1 cellular context compared by ENCODE assay signal in the genomic region with DNA sequence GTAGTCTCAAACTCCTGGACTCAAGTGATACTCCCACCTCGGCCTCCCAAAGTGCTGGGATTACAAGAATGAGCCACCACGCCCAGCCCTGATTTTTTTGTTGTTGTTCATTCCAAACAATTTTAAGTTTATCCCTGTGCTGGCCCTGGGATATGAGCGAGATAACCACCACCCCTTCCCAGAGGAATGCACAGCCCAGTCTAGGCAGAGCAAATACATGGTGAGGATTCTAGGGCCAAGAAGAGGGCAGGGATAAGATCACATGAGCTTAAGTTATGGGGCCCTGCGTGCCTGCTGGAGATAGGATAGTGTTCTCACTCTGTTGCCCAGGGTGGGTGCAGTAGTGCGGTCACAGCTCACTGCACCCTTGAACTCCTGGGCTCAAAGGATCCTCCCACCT.
TF ChIP-seq lines count a peak whose summit lies in the region.

No MANE protein-coding gene starts in this region.

TF ChIP-seq in K562, 482 proteins besides CTCF, POLR2A, EP300 and RAD21:
- TF ChIP-seq ZNF143 (CRISPR knock-in tag; IDR thresholded peaks at IDR 0.05) (no peak), HCFC1 (IDR thresholded peaks at IDR 0.05; ENCODE audit: low read depth, low read length) (no peak), FOXK1 (CRISPR knock-in tag; IDR thresholded peaks at IDR 0.05; ENCODE audit: borderline replicate concordance) (no peak), NCOA4 (IDR thresholded peaks at IDR 0.05; ENCODE audit: partially characterized antibody) (no peak), CBFA2T2 (conservative IDR thresholded peaks at IDR 0.05) (0 out of 2 replicates have a peak, but pooled peaks have one; percentile 4)
- TF ChIP-seq, protein P1, sequence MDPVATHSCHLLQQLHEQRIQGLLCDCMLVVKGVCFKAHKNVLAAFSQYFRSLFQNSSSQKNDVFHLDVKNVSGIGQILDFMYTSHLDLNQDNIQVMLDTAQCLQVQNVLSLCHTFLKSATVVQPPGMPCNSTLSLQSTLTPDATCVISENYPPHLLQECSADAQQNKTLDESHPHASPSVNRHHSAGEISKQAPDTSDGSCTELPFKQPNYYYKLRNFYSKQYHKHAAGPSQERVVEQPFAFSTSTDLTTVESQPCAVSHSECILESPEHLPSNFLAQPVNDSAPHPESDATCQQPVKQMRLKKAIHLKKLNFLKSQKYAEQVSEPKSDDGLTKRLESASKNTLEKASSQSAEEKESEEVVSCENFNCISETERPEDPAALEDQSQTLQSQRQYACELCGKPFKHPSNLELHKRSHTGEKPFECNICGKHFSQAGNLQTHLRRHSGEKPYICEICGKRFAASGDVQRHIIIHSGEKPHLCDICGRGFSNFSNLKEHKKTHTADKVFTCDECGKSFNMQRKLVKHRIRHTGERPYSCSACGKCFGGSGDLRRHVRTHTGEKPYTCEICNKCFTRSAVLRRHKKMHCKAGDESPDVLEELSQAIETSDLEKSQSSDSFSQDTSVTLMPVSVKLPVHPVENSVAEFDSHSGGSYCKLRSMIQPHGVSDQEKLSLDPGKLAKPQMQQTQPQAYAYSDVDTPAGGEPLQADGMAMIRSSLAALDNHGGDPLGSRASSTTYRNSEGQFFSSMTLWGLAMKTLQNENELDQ (CRISPR knock-in tag; IDR thresholded peaks at IDR 0.05; ENCODE audit: borderline replicate concordance), result peak; percentile 64; the same call in 1 of the 2 replicates
TF ChIP-seq in K562: peak in this region for 2.
